ENCODE assay signal across 9 cellular contexts in the genomic region with DNA sequence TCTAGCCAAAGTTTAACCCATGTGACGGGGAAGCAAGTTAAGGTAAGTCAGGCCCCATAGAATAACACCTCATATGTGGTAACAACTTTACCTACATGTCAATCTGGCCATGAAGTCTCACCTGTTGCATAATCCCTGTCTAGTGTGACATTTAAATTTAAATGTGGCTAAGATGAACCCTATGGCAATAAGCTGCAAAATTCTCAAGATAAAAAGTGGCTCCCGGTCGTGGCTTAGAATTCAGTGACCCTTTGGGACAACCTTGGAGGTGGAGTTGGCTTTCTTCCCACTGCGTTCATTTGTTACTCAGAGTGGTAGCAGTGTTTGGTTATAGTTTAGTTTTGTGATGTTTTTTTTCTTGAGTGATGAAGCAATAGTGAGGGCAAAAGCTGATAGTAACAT.
DNase-seq lines count a peak whose midpoint lies in the region; ATAC-seq, FAIRE-seq and TF ChIP-seq lines count a peak whose summit lies in the region.
"Had no signal": no experiment of that assay in that cellular context is flagged by ENCODE, and none has a peak within 500 bp of the region (broad histone marks: within the 10 kb centered on the region; RNA-seq: fewer than 3 reads in every experiment).

No MANE protein-coding gene starts in this region.

- no peaks in the 10 kb centered on the region for H3K9me3 Mint-ChIP-seq in activated CD8-positive, alpha-beta T cell treated with anti-CD3 and anti-CD28 coated beads, Interleukin-2, amount 10 ng/mL, durations not matched to agents 7 days and 5 days (ENCODE audit: insufficient read depth)

- peaks cover 31% of the 10 kb centered on the region for H3K36me3 Mint-ChIP-seq in activated CD8-positive, alpha-beta T cell treated with anti-CD3 and anti-CD28 coated beads, Interleukin-2, amount 10 ng/mL, durations not matched to agents 7 days and 5 days (ENCODE audit: low read depth)

- no peak for ATAC-seq in activated CD8-positive, alpha-beta T cell treated with anti-CD3 and anti-CD28 coated beads, Interleukin-2, amount 10 ng/mL, durations not matched to agents 7 days and 5 days
- ATAC-seq in foreskin keratinocyte = no peak
- ATAC-seq in HG03521 (IDR thresholded peaks at IDR 0.05; ENCODE audit: unreplicated experiment) = no peak
- no peak for ATAC-seq in GM21423 (IDR thresholded peaks at IDR 0.05; ENCODE audit: unreplicated experiment)

- H3K4me3 Mint-ChIP-seq in activated CD8-positive, alpha-beta T cell treated with anti-CD3 and anti-CD28 coated beads, Interleukin-2, amount 10 ng/mL, durations not matched to agents 7 days and 5 days = peak overlapping the region; percentile 50

- no peaks in the 10 kb centered on the region for H3K27me3 ChIP-seq in foreskin keratinocyte

- H3K27me3 Mint-ChIP-seq in activated CD8-positive, alpha-beta T cell treated with anti-CD3 and anti-CD28 coated beads, Interleukin-2, amount 10 ng/mL, durations not matched to agents 7 days and 5 days (ENCODE audit: low read depth) = no peaks in the 10 kb centered on the region

- no peak for DNase-seq in H54 (ENCODE audit: insufficient read length, low spot score)
- DNase-seq in activated CD8-positive, alpha-beta T cell treated with anti-CD3 and anti-CD28 coated beads, Interleukin-2, amount 10 ng/mL, durations not matched to agents 7 days and 5 days = no peak
- DNase-seq in foreskin keratinocyte = no peak
- DNase-seq in iPS-NIHi7 (ENCODE audit: extremely low spot score) = no peak
- DNase-seq in NCI-H1930 (lab: John Stamatoyannopoulos, UW) = no peak

- no peak for TF ChIP-seq CTCF in foreskin keratinocyte (conservative IDR thresholded peaks at IDR 0.05)

- POLR2A ChIA-PET in activated CD8-positive, alpha-beta T cell treated with anti-CD3 and anti-CD28 coated beads, Interleukin-2, amount 10 ng/mL, durations not matched to agents 7 days and 5 days (lab: Charles Lee) = interaction anchor here (1.1 to 2.5 kb wide), 6 partner anchors 25 to 92 kb away, joined by 3 to 31 read pairs (median 9); partner anchors contain the start of gene ARID5B

- H3K27ac Mint-ChIP-seq in activated CD8-positive, alpha-beta T cell treated with anti-CD3 and anti-CD28 coated beads, Interleukin-2, amount 10 ng/mL, durations not matched to agents 7 days and 5 days = peak overlapping the region; percentile 75

- H3K4me3 ChIP-seq in skin epidermis = no peak overlapping the region

- peaks cover 53% of the 10 kb centered on the region for H3K4me1 Mint-ChIP-seq in activated CD8-positive, alpha-beta T cell treated with anti-CD3 and anti-CD28 coated beads, Interleukin-2, amount 10 ng/mL, durations not matched to agents 7 days and 5 days (ENCODE audit: low read depth)

- H3K27ac ChIP-seq in foreskin keratinocyte = peak overlapping the region; percentile 81
- peak overlapping the region in 20 of 21 experiments; percentile 38 to 93 (median 82) for H3K27ac ChIP-seq in skin epidermis

- CTCF ChIA-PET in activated CD8-positive, alpha-beta T cell treated with anti-CD3 and anti-CD28 coated beads, Interleukin-2, amount 10 ng/mL, durations not matched to agents 7 days and 5 days (lab: Charles Lee) = interaction anchor here (0.7 to 3.3 kb wide), 8 partner anchors 28 to 253 kb away, joined by 3 to 20 read pairs (median 4); partner anchors contain the start of gene ARID5B

- TF ChIP-seq POLR2A in H54 (IDR thresholded peaks at IDR 0.05; ENCODE audit: low read depth, low read length) = no peak

- peaks cover 13% of the 10 kb centered on the region for H3K4me1 ChIP-seq in foreskin keratinocyte

- FAIRE-seq in H54 (lab: Jason Lieb, UNC) = peak; percentile 86
- FAIRE-seq: RCC 7860 had no signal
